In genomic region chr6:154508573-154509375, GRCh38 we compare ENCODE assay signal across 8 cellular contexts. TPM values are rescaled to one million over a fixed set of nuclear protein-coding genes. Genes with fewer than 3 reads are reported as not detected.
DNase-seq lines count a peak whose midpoint lies in the region; ATAC-seq and TF ChIP-seq lines count a peak whose summit lies in the region.

No MANE protein-coding gene starts in this region.

- no peak for ATAC-seq in foreskin keratinocyte
- no peak for ATAC-seq in GM19452 (IDR thresholded peaks at IDR 0.05; ENCODE audit: unreplicated experiment)

- no peak for TF ChIP-seq POLR2A in sigmoid colon (IDR thresholded peaks at IDR 0.05)

- H3K36me3 ChIP-seq in PC-9 (ENCODE audit: low read depth) (no peaks in the 10 kb centered on the region), sigmoid colon (no peaks in the 10 kb centered on the region)

- intact Hi-C loops in PC-9 (cut with micrococcal nuclease; ENCODE audit: unreplicated experiment), result loop anchor here (2.0 kb wide), 1 partner anchor 98 kb away; no protein-coding TSS in a partner anchor
- intact Hi-C loops in sigmoid colon (cut with DNase I), result loop anchor here (5.0 kb wide), 1 partner anchor 351 kb away; no protein-coding TSS in a partner anchor

- BruUV-seq in PC-9 (replicated peaks; lab: Mats Ljungman, UMichigan), result TSS peak; percentile 50

- no peaks in the 10 kb centered on the region for H4K20me1 ChIP-seq in PC-9 (ENCODE audit: insufficient read depth)

- TF ChIP-seq CTCF in PC-9 (conservative IDR thresholded peaks at IDR 0.05), result no peak
- TF ChIP-seq CTCF in foreskin keratinocyte (conservative IDR thresholded peaks at IDR 0.05), result no peak
- no peak for TF ChIP-seq CTCF in sigmoid colon (IDR thresholded peaks at IDR 0.05)
- no peak for TF ChIP-seq CTCF in GM13977 (IDR thresholded peaks at IDR 0.05; ENCODE audit: extremely low read depth, insufficient read depth, missing control alignments)

- H3K27me3 ChIP-seq in PC-9 (ENCODE audit: insufficient read depth, low read depth) (no peaks in the 10 kb centered on the region), foreskin keratinocyte (no peaks in the 10 kb centered on the region), sigmoid colon (no peaks in the 10 kb centered on the region)

- H3F3A ChIP-seq in PC-9 (ENCODE audit: insufficient read depth, low read depth), result peaks cover 15% of the 10 kb centered on the region; the same call in 1 of the 2 replicates

- peaks cover 23% of the 10 kb centered on the region for H3K4me1 ChIP-seq in PC-9 (replicated peaks; ENCODE audit: insufficient read depth)
- H3K4me1 ChIP-seq in foreskin keratinocyte, result peaks cover 3% of the 10 kb centered on the region
- peaks cover 0 to 52% (median 47%) of the 10 kb centered on the region in 4 donors for H3K4me1 ChIP-seq in sigmoid colon

- CTCF ChIA-PET in PC-9 (lab: Charles Lee), result no interaction called here

- H3K27ac ChIP-seq in PC-9 (no peak overlapping the region; the same call in 1 of the 2 replicates), foreskin keratinocyte (no peak overlapping the region), sigmoid colon (peak overlapping the region; percentile 93 to 98 (median 95)), caudate nucleus (ENCODE audit: low read depth, low read length) (no peak overlapping the region)

- H3K79me2 ChIP-seq in PC-9 (ENCODE audit: low read depth), result no peaks in the 10 kb centered on the region

- no peak for TF ChIP-seq EP300 in sigmoid colon (IDR thresholded peaks at IDR 0.05)

- WGBS in sigmoid colon, 2 donors, result 6 to 31% methylated on average over 14 of the region's 14 CpGs

- H2AFZ ChIP-seq in PC-9, result no peak overlapping the region

- peak overlapping the region; percentile 98 for H3K4me2 ChIP-seq in PC-9

- POLR2A ChIA-PET in PC-9 (lab: Charles Lee; ENCODE audit: unreplicated experiment), result interaction anchor here (0.5 kb wide), 1 partner anchor 240 kb away, joined by 6 read pairs; no protein-coding TSS in a partner anchor

- H3K4me3 ChIP-seq in GM08714 (ENCODE audit: low read length) (peak overlapping the region; percentile 79), PC-9 (peak overlapping the region; percentile 94; the same call in 1 of the 2 replicates), sigmoid colon (peak overlapping the region; percentile 62 to 81 (median 76))

- H3K9me2 ChIP-seq in PC-9 (ENCODE audit: insufficient read depth), result no peaks in the 10 kb centered on the region

- H3K9me3 ChIP-seq in PC-9 (ENCODE audit: insufficient read depth, low read depth) (no peaks in the 10 kb centered on the region), sigmoid colon (no peaks in the 10 kb centered on the region)

- in situ Hi-C loops in GM13977 (cut with MboI; ENCODE audit: low pct_unique_long_range_greater_than_20kb, low sequenced_read_pairs, unreplicated experiment), result no loop called here

- DNase-seq in PC-9 (peak; percentile 53 to 87), foreskin keratinocyte (peak; percentile 17 to 35), sigmoid colon (peak; percentile 67), foreskin melanocyte (no peak), caudate nucleus (lab: John Stamatoyannopoulos, UW) (no peak), GM13977 (ENCODE audit: low spot score) (no peak)

RNA-seq across cellular contexts. Expression of gene CNKSR3, which starts 1.7 kb away (rescaled TPM):
- total RNA-seq in PC-9 (2021), result 3.4 and 4.7 TPM in 2 replicates
- 2.4 and 3.2 TPM in 2 replicates for total RNA-seq in foreskin keratinocyte
- polyA plus RNA-seq in foreskin keratinocyte, result 1.1 and 1.4 TPM in 2 replicates
- 10 to 100 TPM; 12.8 to 16.8 (median 14.4) TPM for total RNA-seq in sigmoid colon
- 10 to 100 TPM in 2 of 3 donors, 1 to 10 TPM in 1; 6.0 to 17.4 (median 15.3) TPM for polyA plus RNA-seq in sigmoid colon

Comparison
In these comparisons a context has a peak if more than half of its experiments do, and no peak if none do; other contexts are left out.
1. DNase-seq: peak in PC-9 (2 of 2), foreskin keratinocyte (2 of 2) and sigmoid colon (single experiment); none in foreskin melanocyte (single experiment), caudate nucleus (0 of 61) and GM13977 (single experiment).
2. H3K27ac ChIP-seq: peak in sigmoid colon (4 of 4); none in PC-9 (single experiment), foreskin keratinocyte (single experiment) and caudate nucleus (single experiment).
3. Peak in every context shown above with its lines, with median percentiles within 50 percentile points of each other: H3K4me3 ChIP-seq.